Comparison of ENCODE assay signal across 20 cellular contexts in genomic region chr15:66408254-66408653, GRCh38. TPM values are rescaled to one million over a fixed set of nuclear protein-coding genes. Genes with fewer than 3 reads are reported as not detected.
DNase-seq lines count a peak whose midpoint lies in the region; ATAC-seq and TF ChIP-seq lines count a peak whose summit lies in the region.
"Had no signal": no experiment of that assay in that cellular context is flagged by ENCODE, and none has a peak within 500 bp of the region (broad histone marks: within the 10 kb centered on the region; RNA-seq: fewer than 3 reads in every experiment).

No MANE protein-coding gene starts in this region.

- H3K27ac Mint-ChIP-seq in activated CD8-positive, alpha-beta T cell treated with anti-CD3 and anti-CD28 coated beads, Interleukin-2, amount 10 ng/mL, durations not matched to agents 7 days and 5 days: peak overlapping the region; percentile 28
- H3K27ac Mint-ChIP-seq in activated CD8-positive, alpha-beta T cell treated with anti-CD3 and anti-CD28 coated beads for 36 hours: no peak overlapping the region
- peak overlapping the region; percentile 12 for H3K27ac Mint-ChIP-seq in endothelial cell (ENCODE audit: unreplicated experiment)
- H3K27ac Mint-ChIP-seq in stimulated activated naive B cell treated with anti-CD40 and anti-IgM and Interleukin-4, amounts not matched to agents 10 μg/mL and 1 μg/mL and 100 μg/mL, for 72 hours: peak overlapping the region; percentile 91

- peaks cover 61% of the 10 kb centered on the region for H3K36me3 Mint-ChIP-seq in activated CD8-positive, alpha-beta T cell treated with anti-CD3 and anti-CD28 coated beads, Interleukin-2, amount 10 ng/mL, durations not matched to agents 7 days and 5 days (ENCODE audit: low read depth)
- peaks cover 34% of the 10 kb centered on the region for H3K36me3 Mint-ChIP-seq in activated CD8-positive, alpha-beta T cell treated with anti-CD3 and anti-CD28 coated beads for 36 hours (ENCODE audit: low read depth)
- peaks cover 14% of the 10 kb centered on the region for H3K36me3 Mint-ChIP-seq in endothelial cell (ENCODE audit: low read depth, unreplicated experiment)
- peaks cover 26 to 40% of the 10 kb centered on the region in 2 donors for H3K36me3 Mint-ChIP-seq in stimulated activated naive B cell treated with anti-CD40 and anti-IgM and Interleukin-4, amounts not matched to agents 10 μg/mL and 1 μg/mL and 100 μg/mL, for 72 hours

- peaks cover 90% of the 10 kb centered on the region for H3K4me1 Mint-ChIP-seq in activated CD8-positive, alpha-beta T cell treated with anti-CD3 and anti-CD28 coated beads, Interleukin-2, amount 10 ng/mL, durations not matched to agents 7 days and 5 days (ENCODE audit: low read depth)
- peaks cover 82% of the 10 kb centered on the region for H3K4me1 Mint-ChIP-seq in activated CD8-positive, alpha-beta T cell treated with anti-CD3 and anti-CD28 coated beads for 36 hours (ENCODE audit: low read depth)
- H3K4me1 Mint-ChIP-seq in endothelial cell (ENCODE audit: unreplicated experiment): peaks cover 87% of the 10 kb centered on the region
- peaks cover 51 to 82% of the 10 kb centered on the region in 2 donors for H3K4me1 Mint-ChIP-seq in stimulated activated naive B cell treated with anti-CD40 and anti-IgM and Interleukin-4, amounts not matched to agents 10 μg/mL and 1 μg/mL and 100 μg/mL, for 72 hours

- POLR2A ChIA-PET in activated CD8-positive, alpha-beta T cell treated with anti-CD3 and anti-CD28 coated beads, Interleukin-2, amount 10 ng/mL, durations not matched to agents 7 days and 5 days (lab: Charles Lee): no interaction called here
- POLR2A ChIA-PET in activated CD8-positive, alpha-beta T cell treated with anti-CD3 and anti-CD28 coated beads for 36 hours (lab: Charles Lee): no interaction called here
- POLR2A ChIA-PET in HEK293 (lab: Yijun Ruan, JAX): interaction anchor here (0.7 kb wide), 2 partner anchors 21 to 589 kb away, joined by 3 to 8 read pairs; partner anchors contain the start of gene MAP2K1

- intact Hi-C loops in activated CD8-positive, alpha-beta T cell treated with anti-CD3 and anti-CD28 coated beads for 36 hours (cut with micrococcal nuclease): no loop called here

- H3K4me3 Mint-ChIP-seq in activated CD8-positive, alpha-beta T cell treated with anti-CD3 and anti-CD28 coated beads, Interleukin-2, amount 10 ng/mL, durations not matched to agents 7 days and 5 days: no peak overlapping the region
- no peak overlapping the region for H3K4me3 Mint-ChIP-seq in activated CD8-positive, alpha-beta T cell treated with anti-CD3 and anti-CD28 coated beads for 36 hours
- H3K4me3 Mint-ChIP-seq in endothelial cell (ENCODE audit: unreplicated experiment): no peak overlapping the region
- no peak overlapping the region for H3K4me3 Mint-ChIP-seq in stimulated activated naive B cell treated with anti-CD40 and anti-IgM and Interleukin-4, amounts not matched to agents 10 μg/mL and 1 μg/mL and 100 μg/mL, for 72 hours

- H3K27me3 Mint-ChIP-seq in activated CD8-positive, alpha-beta T cell treated with anti-CD3 and anti-CD28 coated beads, Interleukin-2, amount 10 ng/mL, durations not matched to agents 7 days and 5 days (ENCODE audit: low read depth): no peaks in the 10 kb centered on the region
- no peaks in the 10 kb centered on the region for H3K27me3 Mint-ChIP-seq in activated CD8-positive, alpha-beta T cell treated with anti-CD3 and anti-CD28 coated beads for 36 hours
- H3K27me3 Mint-ChIP-seq in endothelial cell (ENCODE audit: unreplicated experiment): no peaks in the 10 kb centered on the region
- no peaks in the 10 kb centered on the region for H3K27me3 Mint-ChIP-seq in stimulated activated naive B cell treated with anti-CD40 and anti-IgM and Interleukin-4, amounts not matched to agents 10 μg/mL and 1 μg/mL and 100 μg/mL, for 72 hours

- CTCF ChIA-PET in activated CD8-positive, alpha-beta T cell treated with anti-CD3 and anti-CD28 coated beads, Interleukin-2, amount 10 ng/mL, durations not matched to agents 7 days and 5 days (lab: Charles Lee): interaction anchor here (9.7 kb wide), 1 partner anchor 90 kb away, joined by 87 read pairs; the partner anchor contains the start of gene SNAPC5
- CTCF ChIA-PET in activated CD8-positive, alpha-beta T cell treated with anti-CD3 and anti-CD28 coated beads for 36 hours (lab: Charles Lee): interaction anchor here (1.1 kb wide), 1 partner anchor 16 kb away, joined by 3 read pairs; no protein-coding TSS in a partner anchor
- CTCF ChIA-PET in HEK293 (lab: Yijun Ruan, JAX): interaction anchor here (1.4 kb wide), 1 partner anchor 89 kb away, joined by 3 read pairs; the partner anchor contains the start of gene SNAPC5

- peaks cover 15% of the 10 kb centered on the region for H3K4me1 ChIP-seq in HEK293 (ENCODE audit: control insufficient read depth, insufficient read depth, low read length)

- no peak for ATAC-seq in activated CD8-positive, alpha-beta T cell treated with anti-CD3 and anti-CD28 coated beads, Interleukin-2, amount 10 ng/mL, durations not matched to agents 7 days and 5 days
- ATAC-seq in activated CD8-positive, alpha-beta T cell treated with anti-CD3 and anti-CD28 coated beads for 36 hours: no peak
- ATAC-seq in stimulated activated naive B cell treated with anti-CD40 and anti-IgM and Interleukin-4, amounts not matched to agents 10 μg/mL and 1 μg/mL and 100 μg/mL, for 72 hours (replicated peaks): no peak
- no peak for ATAC-seq in GM21515 (IDR thresholded peaks at IDR 0.05; ENCODE audit: unreplicated experiment)

- no peak for DNase-seq in activated CD8-positive, alpha-beta T cell treated with anti-CD3 and anti-CD28 coated beads, Interleukin-2, amount 10 ng/mL, durations not matched to agents 7 days and 5 days
- DNase-seq in activated CD8-positive, alpha-beta T cell treated with anti-CD3 and anti-CD28 coated beads for 36 hours: no peak
- DNase-seq in endothelial cell (ENCODE audit: low spot score) (no peak), DMS153 treated with DMSO at 0.1 percent for 48 hours (lab: John Stamatoyannopoulos, UW; ENCODE audit: unreplicated experiment) (no peak)
- no peak for DNase-seq in stimulated activated naive B cell treated with anti-CD40 and anti-IgM and Interleukin-4, amounts not matched to agents 10 μg/mL and 1 μg/mL and 100 μg/mL, for 72 hours
- no peak for DNase-seq in stimulated activated naive CD4-positive, alpha-beta T cell treated with Interleukin-2 at 50 U/mL for 16 hours (lab: John Stamatoyannopoulos, UW)
- DNase-seq: DMS79; HCEC 1CT; IMR-90; Kasumi-1; NCI-H1105 treated with DMSO at 0.1 percent for 48 hours; NCI-H1694 treated with DMSO at 0.1 percent for 48 hours; NCI-H2107; NCI-H2227 treated with DMSO at 0.1 percent for 48 hours; NCI-H524 treated with DMSO at 0.1 percent for 48 hours; NK-92 treated with Interleukin-12 subunit alpha and Interleukin-12 subunit beta, amount 100 ng/mL, for 24 hours; OCI-M1; SHP77 treated with DMSO at 0.1 percent for 48 hours had no signal

- no peaks in the 10 kb centered on the region for H3K9me3 ChIP-seq in HEK293 (ENCODE audit: control insufficient read depth, insufficient read depth, low read depth, low read length)

- no peak for TF ChIP-seq CTCF in activated CD8-positive, alpha-beta T cell treated with anti-CD3 and anti-CD28 coated beads for 36 hours (IDR thresholded peaks at IDR 0.05)
- TF ChIP-seq CTCF in HEK293 (tag by site-specific recombination; IDR thresholded peaks at IDR 0.05) (no peak), endothelial cell (IDR thresholded peaks at IDR 0.05; ENCODE audit: unreplicated experiment) (no peak)

- no peak overlapping the region for H3K4me3 ChIP-seq in HEK293 (ENCODE audit: low read depth, low read length)

- H3K36me3 ChIP-seq in HEK293 (ENCODE audit: control insufficient read depth in 2 of 2, insufficient read depth in 1 of 2, low read length in 2 of 2): no peaks in the 10 kb centered on the region

- H3K9me3 Mint-ChIP-seq in activated CD8-positive, alpha-beta T cell treated with anti-CD3 and anti-CD28 coated beads, Interleukin-2, amount 10 ng/mL, durations not matched to agents 7 days and 5 days (ENCODE audit: insufficient read depth): peaks cover 1% of the 10 kb centered on the region
- H3K9me3 Mint-ChIP-seq in activated CD8-positive, alpha-beta T cell treated with anti-CD3 and anti-CD28 coated beads for 36 hours: peaks cover 2% of the 10 kb centered on the region
- no peaks in the 10 kb centered on the region for H3K9me3 Mint-ChIP-seq in endothelial cell (ENCODE audit: unreplicated experiment)
- no peaks in the 10 kb centered on the region for H3K9me3 Mint-ChIP-seq in stimulated activated naive B cell treated with anti-CD40 and anti-IgM and Interleukin-4, amounts not matched to agents 10 μg/mL and 1 μg/mL and 100 μg/mL, for 72 hours

- no peak overlapping the region for H3K27ac ChIP-seq in HEK293 (ENCODE audit: extremely low read depth, low read depth, low read length)

TF ChIP-seq in HEK293, 187 proteins besides CTCF, POLR2A, EP300 and RAD21:
- TF ChIP-seq ZNF146 (tag by site-specific recombination; IDR thresholded peaks at IDR 0.05) (no peak), TRIM28 (IDR thresholded peaks at IDR 0.05; ENCODE audit: borderline replicate concordance, low read length) (no peak), GFI1B (tag by site-specific recombination; IDR thresholded peaks at IDR 0.05) (no peak), ZNF501 (tag by site-specific recombination; IDR thresholded peaks at IDR 0.05) (no peak), KLF1 (tag by site-specific recombination; IDR thresholded peaks at IDR 0.05) (peak; percentile 20; the same call in 1 of the 2 replicates), SP3 (tag by site-specific recombination; IDR thresholded peaks at IDR 0.05) (no peak), ZNF19 (tag by site-specific recombination; IDR thresholded peaks at IDR 0.05; ENCODE audit: low read depth) (no peak), ZFHX2 (tag by site-specific recombination; conservative IDR thresholded peaks at IDR 0.05) (peak; percentile 48; the same call in 1 of the 2 replicates)

RNA-seq across cellular contexts. Expression of gene MAP2K1, which starts 21.5 kb away (rescaled TPM):
- 100 to 1,000 TPM; 108 to 118 TPM for total RNA-seq in activated CD8-positive, alpha-beta T cell treated with anti-CD3 and anti-CD28 coated beads, Interleukin-2, amount 10 ng/mL, durations not matched to agents 7 days and 5 days
- total RNA-seq in activated CD8-positive, alpha-beta T cell treated with anti-CD3 and anti-CD28 coated beads for 36 hours: 100 to 1,000 TPM; 117 to 118 TPM
- total RNA-seq in endothelial cell (ENCODE audit: unreplicated experiment): 139 TPM

RNA-seq across cellular contexts. Expression of gene TIPIN, which starts 51.8 kb away (rescaled TPM):
- 10 to 100 TPM; 36.4 to 42.7 TPM for total RNA-seq in activated CD8-positive, alpha-beta T cell treated with anti-CD3 and anti-CD28 coated beads, Interleukin-2, amount 10 ng/mL, durations not matched to agents 7 days and 5 days
- 10 to 100 TPM; 49.8 to 50.1 TPM for total RNA-seq in activated CD8-positive, alpha-beta T cell treated with anti-CD3 and anti-CD28 coated beads for 36 hours
- 17.7 TPM for total RNA-seq in endothelial cell (ENCODE audit: unreplicated experiment)
